ENCODE assay signal across 16 cellular contexts in the genomic region with DNA sequence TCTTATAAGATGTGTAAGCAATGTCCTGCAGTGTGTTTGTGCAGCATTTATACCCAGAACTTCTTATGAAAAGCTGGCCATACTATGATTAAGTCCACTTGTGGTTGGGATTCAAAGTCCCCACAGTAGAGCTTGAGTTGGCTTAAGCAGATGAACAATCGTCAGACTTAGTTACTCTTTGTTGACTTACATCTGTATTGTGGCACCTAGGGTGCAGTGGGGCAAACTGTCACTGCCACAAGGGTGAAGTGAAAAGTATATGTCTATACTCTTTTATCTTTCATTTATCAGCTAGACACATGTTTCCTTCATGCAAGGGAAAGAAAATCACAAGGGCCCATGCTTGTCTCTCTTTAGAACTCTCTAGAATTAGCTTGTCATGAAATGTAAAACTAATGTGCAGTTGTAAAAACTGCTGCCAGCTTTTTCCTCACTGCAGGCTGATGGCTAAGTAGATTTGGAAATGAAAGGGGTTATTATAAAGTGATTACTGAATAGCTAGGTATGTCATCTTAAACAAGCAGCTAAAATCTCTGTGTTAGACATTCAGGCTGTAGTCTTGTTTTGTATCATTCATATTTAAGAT.
DNase-seq lines count a peak whose midpoint lies in the region; ATAC-seq, FAIRE-seq and TF ChIP-seq lines count a peak whose summit lies in the region.
"Had no signal": no experiment of that assay in that cellular context is flagged by ENCODE, and none has a peak within 500 bp of the region (broad histone marks: within the 10 kb centered on the region; RNA-seq: fewer than 3 reads in every experiment).

No MANE protein-coding gene starts in this region.

- no peaks in the 10 kb centered on the region for H3K27me3 ChIP-seq in HepG2 (ENCODE audit: control insufficient read depth in 1 of 2, insufficient read depth in 2 of 2, low read length in 2 of 2)
- H3K27me3 ChIP-seq: BLaER1 had no signal

- no peak overlapping the region for H3K9ac ChIP-seq in HepG2 (ENCODE audit: insufficient read depth, low read depth, low read length)
- H3K9ac ChIP-seq: BLaER1 had no signal

- no peak overlapping the region for H3K4me2 ChIP-seq in HepG2 (ENCODE audit: low read depth, low read length)
- H3K4me2 ChIP-seq: BLaER1, GM23338 had no signal

- CTCF ChIA-PET in HepG2 (lab: Yijun Ruan, JAX; ENCODE audit: low intra/inter-chr PET ratio, low total read pairs) = no interaction called here

- DNase-seq in NCI-H2227 treated with DMSO at 0.1 percent for 48 hours (lab: John Stamatoyannopoulos, UW) (peak; percentile 3), NCI-H2227 (lab: John Stamatoyannopoulos, UW; ENCODE audit: unreplicated experiment) (no peak), NCI-H69 (lab: John Stamatoyannopoulos, UW) (peak; percentile 51), HepG2 (ENCODE audit: low spot score) (peak; percentile 30), mucosa of descending colon (no peak), NCI-H1694 treated with DMSO at 0.1 percent for 48 hours (lab: John Stamatoyannopoulos, UW) (no peak)
- DNase-seq in stimulated activated CD4-positive, alpha-beta T cell treated with anti-CD3 and anti-CD28 coated beads, Interleukin-15, amount 100 ng/mL, for 24 hours = no peak
- DNase-seq: 8988T; CD4-positive, alpha-beta memory T cell; HCEC 1CT had no signal

- in situ Hi-C loops in HepG2 (cut with HindIII; ENCODE audit: extremely low pct_ligation_motif_present, low pct_unique_long_range_greater_than_20kb) = no loop called here

- no peak for TF ChIP-seq RAD21 in HepG2 (CRISPR knock-in tag; IDR thresholded peaks at IDR 0.05)

- no peak for TF ChIP-seq EP300 in HepG2 (IDR thresholded peaks at IDR 0.05; ENCODE audit: low read depth in 2 of 2, low read length in 2 of 2)
- no peak for TF ChIP-seq EP300 in HepG2 (CRISPR knock-in tag; IDR thresholded peaks at IDR 0.05; ENCODE audit: borderline replicate concordance)

- H3K4me1 ChIP-seq in HepG2 (ENCODE audit: insufficient read depth, low read length) (peaks cover 12% of the 10 kb centered on the region), mucosa of descending colon (ENCODE audit: low read depth) (no peaks in the 10 kb centered on the region)
- H3K4me1 ChIP-seq: BLaER1 had no signal

- H2AFZ ChIP-seq in HepG2 (ENCODE audit: low read length) = no peak overlapping the region
- H2AFZ ChIP-seq: GM23338 had no signal

- WGBS in HepG2 (ENCODE audit: low lambda C conversion rate) = 0% methylated on average over 1 of the region's 1 CpG

- no TSS peak for BruUV-seq in HepG2 (replicated peaks; lab: Mats Ljungman, UMichigan)

- H3K36me3 ChIP-seq in HepG2 (replicated peaks in 1 of 2; ENCODE audit: control insufficient read depth in 1 of 2, insufficient read depth in 2 of 2, low read length in 2 of 2) = no peaks in the 10 kb centered on the region
- no peaks in the 10 kb centered on the region for H3K36me3 ChIP-seq in mucosa of descending colon (ENCODE audit: low read depth)
- H3K36me3 ChIP-seq: BLaER1 had no signal

- H3K79me2 ChIP-seq in HepG2 (ENCODE audit: insufficient read depth, low read length) = no peaks in the 10 kb centered on the region

- H3K4me3 ChIP-seq in HepG2 (replicated peaks in 1 of 3; ENCODE audit: insufficient read depth in 1 of 3, low read depth in 2 of 3, low read length in 3 of 3) = no peak overlapping the region
- H3K4me3 ChIP-seq in mucosa of descending colon = no peak overlapping the region
- H3K4me3 ChIP-seq: BLaER1, GM23338 had no signal

- H4K20me1 ChIP-seq in HepG2 (ENCODE audit: insufficient read depth, low read length) = no peaks in the 10 kb centered on the region
- H4K20me1 ChIP-seq: BLaER1 had no signal

- no peak for TF ChIP-seq POLR2A in HepG2 (IDR thresholded peaks at IDR 0.05; ENCODE audit: insufficient read depth in 1 of 2, low read depth in 2 of 2, low read length in 2 of 2)

- ATAC-seq in HepG2 = peak; percentile 86
- ATAC-seq in mucosa of descending colon = no peak
- ATAC-seq: GM23338 had no signal

- FAIRE-seq in HepG2 (lab: Jason Lieb, UNC) = peak; percentile 53
- FAIRE-seq: G401.6, GM12891, GM19239, H54 had no signal

- H3K9me3 ChIP-seq in HepG2 (ENCODE audit: low read length) (no peaks in the 10 kb centered on the region), mucosa of descending colon (no peaks in the 10 kb centered on the region)
- H3K9me3 ChIP-seq: BLaER1 had no signal

- POLR2A ChIA-PET in HepG2 (lab: Yijun Ruan, JAX) = no interaction called here

- TF ChIP-seq CTCF in HepG2 (CRISPR knock-in tag; IDR thresholded peaks at IDR 0.05) = no peak
- TF ChIP-seq CTCF in mucosa of descending colon (IDR thresholded peaks at IDR 0.05) = no peak

- H3K27ac ChIP-seq in HepG2 (ENCODE audit: extremely low read length, insufficient read depth, low read length) = no peak overlapping the region
- H3K27ac ChIP-seq: BLaER1 had no signal

- intact Hi-C loops in HepG2 (cut with micrococcal nuclease; ENCODE audit: unreplicated experiment) = no loop called here
- intact Hi-C loops in mucosa of descending colon (cut with DNase I, micrococcal nuclease) = no loop called here

TF ChIP-seq in HepG2, 621 proteins besides CTCF, POLR2A, EP300 and RAD21 (continues in another document):
- TF ChIP-seq ZNF644 (CRISPR knock-in tag; IDR thresholded peaks at IDR 0.05; ENCODE audit: low read depth) (peak; percentile 28; the same call in 1 of the 2 replicates), NCOA2 (CRISPR knock-in tag; IDR thresholded peaks at IDR 0.05) (no peak), ZNF331 (CRISPR knock-in tag; IDR thresholded peaks at IDR 0.05) (0 out of 2 replicates have a peak, but pooled peaks have one; percentile 24), RXRB (CRISPR knock-in tag; IDR thresholded peaks at IDR 0.05; ENCODE audit: borderline replicate concordance) (no peak), ZNF709 (CRISPR knock-in tag; IDR thresholded peaks at IDR 0.05) (no peak), U2AF1 (optimal IDR thresholded peaks at IDR 0.05; ENCODE audit: low read depth, low read length) (no peak), EHMT2 (IDR thresholded peaks at IDR 0.05; ENCODE audit: borderline replicate concordance, low read depth, low read length) (0 out of 2 replicates have a peak, but pooled peaks have one; percentile 35), NFRKB (IDR thresholded peaks at IDR 0.05) (no peak), SMARCC2 (IDR thresholded peaks at IDR 0.05) (no peak), ZNF354B (CRISPR knock-in tag; IDR thresholded peaks at IDR 0.05) (no peak), GTF3A (CRISPR knock-in tag; conservative IDR thresholded peaks at IDR 0.05) (no peak), KDM2A (CRISPR knock-in tag; IDR thresholded peaks at IDR 0.05; ENCODE audit: borderline replicate concordance, low read depth) (no peak), POLR2G (IDR thresholded peaks at IDR 0.05; ENCODE audit: low read depth, low read length) (no peak), ZNF674 (CRISPR knock-in tag; IDR thresholded peaks at IDR 0.05; ENCODE audit: low read depth) (no peak), FOXK2 (IDR thresholded peaks at IDR 0.05) (no peak), FOXA1 (IDR thresholded peaks at IDR 0.05) (no peak), FOXA1 (CRISPR knock-in tag; IDR thresholded peaks at IDR 0.05) (peak; percentile 52), SATB2 (CRISPR knock-in tag; IDR thresholded peaks at IDR 0.05) (no peak), ZNF607 (CRISPR knock-in tag; IDR thresholded peaks at IDR 0.05; ENCODE audit: borderline replicate concordance) (no peak)
- TF ChIP-seq, protein P1, sequence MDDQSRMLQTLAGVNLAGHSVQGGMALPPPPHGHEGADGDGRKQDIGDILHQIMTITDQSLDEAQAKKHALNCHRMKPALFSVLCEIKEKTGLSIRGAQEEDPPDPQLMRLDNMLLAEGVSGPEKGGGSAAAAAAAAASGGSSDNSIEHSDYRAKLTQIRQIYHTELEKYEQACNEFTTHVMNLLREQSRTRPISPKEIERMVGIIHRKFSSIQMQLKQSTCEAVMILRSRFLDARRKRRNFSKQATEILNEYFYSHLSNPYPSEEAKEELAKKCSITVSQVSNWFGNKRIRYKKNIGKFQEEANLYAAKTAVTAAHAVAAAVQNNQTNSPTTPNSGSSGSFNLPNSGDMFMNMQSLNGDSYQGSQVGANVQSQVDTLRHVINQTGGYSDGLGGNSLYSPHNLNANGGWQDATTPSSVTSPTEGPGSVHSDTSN (CRISPR knock-in tag; IDR thresholded peaks at IDR 0.05; ENCODE audit: borderline replicate concordance) = no peak
- TF ChIP-seq, protein P2, sequence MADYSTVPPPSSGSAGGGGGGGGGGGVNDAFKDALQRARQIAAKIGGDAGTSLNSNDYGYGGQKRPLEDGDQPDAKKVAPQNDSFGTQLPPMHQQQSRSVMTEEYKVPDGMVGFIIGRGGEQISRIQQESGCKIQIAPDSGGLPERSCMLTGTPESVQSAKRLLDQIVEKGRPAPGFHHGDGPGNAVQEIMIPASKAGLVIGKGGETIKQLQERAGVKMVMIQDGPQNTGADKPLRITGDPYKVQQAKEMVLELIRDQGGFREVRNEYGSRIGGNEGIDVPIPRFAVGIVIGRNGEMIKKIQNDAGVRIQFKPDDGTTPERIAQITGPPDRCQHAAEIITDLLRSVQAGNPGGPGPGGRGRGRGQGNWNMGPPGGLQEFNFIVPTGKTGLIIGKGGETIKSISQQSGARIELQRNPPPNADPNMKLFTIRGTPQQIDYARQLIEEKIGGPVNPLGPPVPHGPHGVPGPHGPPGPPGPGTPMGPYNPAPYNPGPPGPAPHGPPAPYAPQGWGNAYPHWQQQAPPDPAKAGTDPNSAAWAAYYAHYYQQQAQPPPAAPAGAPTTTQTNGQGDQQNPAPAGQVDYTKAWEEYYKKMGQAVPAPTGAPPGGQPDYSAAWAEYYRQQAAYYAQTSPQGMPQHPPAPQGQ (CRISPR knock-in tag; IDR thresholded peaks at IDR 0.05; ENCODE audit: borderline replicate concordance) = no peak
- TF ChIP-seq, protein P3, sequence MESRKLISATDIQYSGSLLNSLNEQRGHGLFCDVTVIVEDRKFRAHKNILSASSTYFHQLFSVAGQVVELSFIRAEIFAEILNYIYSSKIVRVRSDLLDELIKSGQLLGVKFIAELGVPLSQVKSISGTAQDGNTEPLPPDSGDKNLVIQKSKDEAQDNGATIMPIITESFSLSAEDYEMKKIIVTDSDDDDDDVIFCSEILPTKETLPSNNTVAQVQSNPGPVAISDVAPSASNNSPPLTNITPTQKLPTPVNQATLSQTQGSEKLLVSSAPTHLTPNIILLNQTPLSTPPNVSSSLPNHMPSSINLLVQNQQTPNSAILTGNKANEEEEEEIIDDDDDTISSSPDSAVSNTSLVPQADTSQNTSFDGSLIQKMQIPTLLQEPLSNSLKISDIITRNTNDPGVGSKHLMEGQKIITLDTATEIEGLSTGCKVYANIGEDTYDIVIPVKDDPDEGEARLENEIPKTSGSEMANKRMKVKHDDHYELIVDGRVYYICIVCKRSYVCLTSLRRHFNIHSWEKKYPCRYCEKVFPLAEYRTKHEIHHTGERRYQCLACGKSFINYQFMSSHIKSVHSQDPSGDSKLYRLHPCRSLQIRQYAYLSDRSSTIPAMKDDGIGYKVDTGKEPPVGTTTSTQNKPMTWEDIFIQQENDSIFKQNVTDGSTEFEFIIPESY (CRISPR knock-in tag; IDR thresholded peaks at IDR 0.05) = no peak

Comparison
In these comparisons a context has a peak if more than half of its experiments do, and no peak if none do; other contexts are left out.
1. DNase-seq: peak in NCI-H2227 treated with DMSO at 0.1 percent for 48 hours (single experiment), NCI-H69 (single experiment) and HepG2 (single experiment); none in NCI-H2227 (single experiment), stimulated activated CD4-positive, alpha-beta T cell treated with anti-CD3 and anti-CD28 coated beads, Interleukin-15, amount 100 ng/mL, for 24 hours (single experiment), mucosa of descending colon (0 of 3) and NCI-H1694 treated with DMSO at 0.1 percent for 48 hours (single experiment).